8 cellular contexts compared by ENCODE assay signal in the genomic region with DNA sequence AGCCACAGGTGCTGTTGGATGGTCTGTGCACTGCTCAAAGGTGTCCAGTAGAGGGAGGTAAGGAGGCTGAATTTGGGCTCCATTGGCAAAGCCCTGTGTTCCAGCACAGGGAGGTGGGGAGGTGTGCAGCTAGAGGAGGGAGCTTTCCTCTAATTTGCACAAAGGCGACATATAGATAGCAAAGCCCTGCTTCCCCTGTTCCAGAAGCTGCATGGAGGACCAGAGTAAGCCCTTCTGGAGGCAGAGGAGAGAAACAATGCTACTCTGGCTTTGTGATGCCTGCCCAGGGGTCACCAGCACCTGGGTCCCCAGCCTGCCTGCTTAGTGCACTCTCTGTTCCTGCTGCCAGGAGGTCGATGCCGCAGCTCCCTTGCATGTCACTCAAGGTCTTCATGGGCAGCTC. TPM values are rescaled to one million over a fixed set of nuclear protein-coding genes. Genes with fewer than 3 reads are reported as not detected.
DNase-seq lines count a peak whose midpoint lies in the region; ATAC-seq, FAIRE-seq and TF ChIP-seq lines count a peak whose summit lies in the region.

No MANE protein-coding gene starts in this region.

- no peaks in the 10 kb centered on the region for H3K9me3 Mint-ChIP-seq in activated T-helper 2 cell treated with anti-CD3 and anti-CD28 coated beads, Interferon-gamma antibody, Interleukin-2, Interleukin-4, amounts not matched to agents 10 μg/mL and 5 μg/mL and 100 μg/mL, durations not matched to agents 14 hours and 24 hours and 36 hours

- H3K4me3 ChIP-seq in LNCaP clone FGC (ENCODE audit: low read depth, low read length), result no peak overlapping the region
- no peak overlapping the region for H3K4me3 ChIP-seq in heart right ventricle

- peak overlapping the region in 1 of 10 donors; percentile 83 for H3K27ac ChIP-seq in heart right ventricle

- FAIRE-seq in H54 (lab: Jason Lieb, UNC), result no peak

- no peak overlapping the region for H3K27ac Mint-ChIP-seq in activated T-helper 2 cell treated with anti-CD3 and anti-CD28 coated beads, Interferon-gamma antibody, Interleukin-2, Interleukin-4, amounts not matched to agents 10 μg/mL and 5 μg/mL and 100 μg/mL, durations not matched to agents 14 hours and 24 hours and 36 hours

- POLR2A ChIA-PET in GM10248 (lab: Yijun Ruan, JAX), result interaction anchor here (0.5 kb wide), 1 partner anchor 48 kb away, joined by 4 read pairs; no protein-coding TSS in a partner anchor

- H3K4me3 Mint-ChIP-seq in activated T-helper 2 cell treated with anti-CD3 and anti-CD28 coated beads, Interferon-gamma antibody, Interleukin-2, Interleukin-4, amounts not matched to agents 10 μg/mL and 5 μg/mL and 100 μg/mL, durations not matched to agents 14 hours and 24 hours and 36 hours (ENCODE audit: low read depth), result no peak overlapping the region

- peak; percentile 75 for DNase-seq in ACHN
- peak; percentile 79 for DNase-seq in GM10248 (ENCODE audit: extremely low spot score)
- peak; percentile 51 for DNase-seq in H54 (ENCODE audit: insufficient read length, low spot score)
- DNase-seq in LNCaP clone FGC (ENCODE audit: low read depth), result peak; percentile 7
- DNase-seq in activated CD4-positive, alpha-beta T cell treated with anti-CD3 and anti-CD28 coated beads, Interleukin-2, amount 50 U/mL, for 48 hours, result peak; percentile 37 to 46
- no peak for DNase-seq in heart right ventricle
- DNase-seq in stimulated activated CD4-positive, alpha-beta T cell treated with anti-CD3 and anti-CD28 coated beads, Interleukin-2, amount 100 ng/mL, for 4 hours (ENCODE audit: low read depth), result peak; percentile 2
- DNase-seq in activated T-helper 2 cell treated with anti-CD3 and anti-CD28 coated beads, Interferon-gamma antibody, Interleukin-2, Interleukin-4, amounts not matched to agents 10 μg/mL and 5 μg/mL and 100 μg/mL, durations not matched to agents 14 hours and 24 hours and 36 hours (ENCODE audit: low spot score), result no peak

- CTCF ChIA-PET in GM10248 (lab: Yijun Ruan, JAX), result interaction anchor here (0.9 to 7.3 kb wide), 24 partner anchors 9 to 244 kb away, joined by 3 to 109 read pairs (median 6); no protein-coding TSS in a partner anchor

- TF ChIP-seq POLR2A in H54 (IDR thresholded peaks at IDR 0.05; ENCODE audit: low read depth, low read length), result no peak

- H3K36me3 Mint-ChIP-seq in activated T-helper 2 cell treated with anti-CD3 and anti-CD28 coated beads, Interferon-gamma antibody, Interleukin-2, Interleukin-4, amounts not matched to agents 10 μg/mL and 5 μg/mL and 100 μg/mL, durations not matched to agents 14 hours and 24 hours and 36 hours (ENCODE audit: low read depth), result no peaks in the 10 kb centered on the region

- no peaks in the 10 kb centered on the region for H3K36me3 ChIP-seq in heart right ventricle

- in situ Hi-C loops in ACHN (cut with HindIII; ENCODE audit: low pct_ligation_motif_present, low pct_unique_long_range_greater_than_20kb, low sequenced_read_pairs), result no loop called here

- H3K4me1 Mint-ChIP-seq in activated T-helper 2 cell treated with anti-CD3 and anti-CD28 coated beads, Interferon-gamma antibody, Interleukin-2, Interleukin-4, amounts not matched to agents 10 μg/mL and 5 μg/mL and 100 μg/mL, durations not matched to agents 14 hours and 24 hours and 36 hours (ENCODE audit: low read depth), result no peaks in the 10 kb centered on the region

- no peaks in the 10 kb centered on the region for H3K9me3 ChIP-seq in heart right ventricle

- peaks cover 25% of the 10 kb centered on the region for H3K27me3 Mint-ChIP-seq in activated T-helper 2 cell treated with anti-CD3 and anti-CD28 coated beads, Interferon-gamma antibody, Interleukin-2, Interleukin-4, amounts not matched to agents 10 μg/mL and 5 μg/mL and 100 μg/mL, durations not matched to agents 14 hours and 24 hours and 36 hours (ENCODE audit: low read depth)

- H3K4me1 ChIP-seq in heart right ventricle, result peaks cover 0 to 70% (median 15%) of the 10 kb centered on the region in 9 donors

- WGBS in heart right ventricle, 2 donors, result 60% methylated on average over 3 of the region's 3 CpGs

- peak; percentile 85 for TF ChIP-seq CTCF in GM10248 (IDR thresholded peaks at IDR 0.05; ENCODE audit: control extremely low read depth, extremely low read depth, low read depth, missing control alignments)
- TF ChIP-seq CTCF in LNCaP clone FGC (IDR thresholded peaks at IDR 0.05; ENCODE audit: control insufficient read depth, extremely low read depth, insufficient read depth), result peak; percentile 89
- peak; percentile 57 to 73 (median 65) for TF ChIP-seq CTCF in heart right ventricle (IDR thresholded peaks at IDR 0.05)

- ATAC-seq in heart right ventricle, result peak in 4 of 8 donors; percentile 24 to 63 (median 41)

- peaks cover 0 to 14% (median 9%) of the 10 kb centered on the region in 7 donors for H3K27me3 ChIP-seq in heart right ventricle

- intact Hi-C loops in heart right ventricle (cut with DNase I), result loop anchor here in 5 of 10 donors (2.0 to 10.0 kb wide), 4 partner anchors 49 to 56 kb away; no protein-coding TSS in a partner anchor
- intact Hi-C loops in activated T-helper 2 cell treated with anti-CD3 and anti-CD28 coated beads, Interferon-gamma antibody, Interleukin-2, Interleukin-4, amounts not matched to agents 10 μg/mL and 5 μg/mL and 100 μg/mL, durations not matched to agents 14 hours and 24 hours and 36 hours (cut with micrococcal nuclease), result loop anchor here (5.0 kb wide), 1 partner anchor 49 kb away; no protein-coding TSS in a partner anchor

RNA-seq across cellular contexts. Expression of a gene that starts 3.4 kb away (rescaled TPM):
- total RNA-seq in heart right ventricle, result 1 to 10 TPM; 2.2 to 9.3 (median 3.0) TPM
- polyA plus RNA-seq in heart right ventricle, result 1 to 10 TPM; 1.5 to 2.5 TPM
- 0.18 and 0.43 TPM in 2 replicates for total RNA-seq in activated T-helper 2 cell treated with anti-CD3 and anti-CD28 coated beads, Interferon-gamma antibody, Interleukin-2, Interleukin-4, amounts not matched to agents 10 μg/mL and 5 μg/mL and 100 μg/mL, durations not matched to agents 14 hours and 24 hours and 36 hours

Comparison
In these comparisons a context has a peak if more than half of its experiments do, and no peak if none do; other contexts are left out.
1. DNase-seq: peak in ACHN (single experiment), GM10248 (single experiment), H54 (single experiment), LNCaP clone FGC (single experiment), activated CD4-positive, alpha-beta T cell treated with anti-CD3 and anti-CD28 coated beads, Interleukin-2, amount 50 U/mL, for 48 hours (2 of 2) and stimulated activated CD4-positive, alpha-beta T cell treated with anti-CD3 and anti-CD28 coated beads, Interleukin-2, amount 100 ng/mL, for 4 hours (single experiment); none in heart right ventricle (0 of 2) and activated T-helper 2 cell treated with anti-CD3 and anti-CD28 coated beads, Interferon-gamma antibody, Interleukin-2, Interleukin-4, amounts not matched to agents 10 μg/mL and 5 μg/mL and 100 μg/mL, durations not matched to agents 14 hours and 24 hours and 36 hours (single experiment).
2. Peak in every context shown above with its lines, with median percentiles within 50 percentile points of each other: CTCF ChIP-seq.